Comparison of ENCODE assay signal across 9 cellular contexts in genomic region chr12:56644654-56645053, GRCh38.
A peak's percentile ranks its signal among the peaks of the same experiment; 100 is the strongest.
DNase-seq lines count a peak whose midpoint lies in the region; ATAC-seq and TF ChIP-seq lines count a peak whose summit lies in the region.
"Had no signal": no experiment of that assay in that cellular context is flagged by ENCODE, and none has a peak within 500 bp of the region (broad histone marks: within the 10 kb centered on the region; RNA-seq: fewer than 3 reads in every experiment).

No MANE protein-coding gene starts in this region.

- TF ChIP-seq POLR2A in NB4 (IDR thresholded peaks at IDR 0.05; ENCODE audit: extremely low read depth, insufficient read length) = no peak

- no peaks in the 10 kb centered on the region for H3K27me3 Mint-ChIP-seq in nephron progenitor cell (ENCODE audit: low read depth, poor library complexity)

- H3K36me3 Mint-ChIP-seq in nephron progenitor cell (ENCODE audit: low read depth) = peaks cover 46% of the 10 kb centered on the region

- DNase-seq in NB4 (ENCODE audit: low read depth) = no peak
- no peak for DNase-seq in effector memory CD4-positive, alpha-beta T cell
- DNase-seq in nephron progenitor cell = no peak
- DNase-seq in GOT3 (lab: John Stamatoyannopoulos, UW) = no peak
- DNase-seq in HuH-7.5 (ENCODE audit: low spot score) = no peak
- DNase-seq in NK-92 treated with Interleukin-12 subunit alpha and Interleukin-12 subunit beta, amount 100 ng/mL, for 24 hours (lab: John Stamatoyannopoulos, UW) = no peak
- DNase-seq: kidney glomerular epithelial cell had no signal

- H3K27ac ChIP-seq in C4-2B = peak overlapping the region; percentile 96
- peak overlapping the region; percentile 86 for H3K27ac ChIP-seq in effector memory CD4-positive, alpha-beta T cell (ENCODE audit: insufficient read depth, low read length, poor library complexity, severe bottlenecking)

- H3K4me3 Mint-ChIP-seq in nephron progenitor cell = peak overlapping the region; percentile 100

- H3K4me1 ChIP-seq in effector memory CD4-positive, alpha-beta T cell (ENCODE audit: control insufficient read depth, insufficient read depth, low read length, poor library complexity, severe bottlenecking) = peaks cover 9% of the 10 kb centered on the region

- H3K27me3 ChIP-seq in effector memory CD4-positive, alpha-beta T cell (replicated peaks; ENCODE audit: control insufficient read depth, insufficient read depth, low read length, poor library complexity, severe bottlenecking) = no peaks in the 10 kb centered on the region

- H3K36me3 ChIP-seq in effector memory CD4-positive, alpha-beta T cell (ENCODE audit: control insufficient read depth, insufficient read depth, low read length) = peaks cover 38% of the 10 kb centered on the region

- H3K9me3 ChIP-seq in effector memory CD4-positive, alpha-beta T cell (ENCODE audit: control insufficient read depth, low read length) = no peaks in the 10 kb centered on the region

- peaks cover 5% of the 10 kb centered on the region for H3K9me3 Mint-ChIP-seq in nephron progenitor cell

- no peak overlapping the region for H3K27ac Mint-ChIP-seq in nephron progenitor cell

- no peak for ATAC-seq in GM18870 (IDR thresholded peaks at IDR 0.05; ENCODE audit: unreplicated experiment)

- H3K4me3 ChIP-seq in NB4 (ENCODE audit: low read depth, low read length) = peak overlapping the region; percentile 99
- peak overlapping the region; percentile 93 for H3K4me3 ChIP-seq in effector memory CD4-positive, alpha-beta T cell (ENCODE audit: insufficient read depth, low read depth, low read length, poor library complexity, severe bottlenecking)

- TF ChIP-seq CTCF in C4-2B (conservative IDR thresholded peaks at IDR 0.05) (no peak), NB4 (IDR thresholded peaks at IDR 0.05; ENCODE audit: low read depth, low read length) (no peak), nephron progenitor cell (IDR thresholded peaks at IDR 0.05) (no peak)

- H3K4me1 Mint-ChIP-seq in nephron progenitor cell = peaks cover 25% of the 10 kb centered on the region
